9 cellular contexts compared by ENCODE assay signal in the genomic region with DNA sequence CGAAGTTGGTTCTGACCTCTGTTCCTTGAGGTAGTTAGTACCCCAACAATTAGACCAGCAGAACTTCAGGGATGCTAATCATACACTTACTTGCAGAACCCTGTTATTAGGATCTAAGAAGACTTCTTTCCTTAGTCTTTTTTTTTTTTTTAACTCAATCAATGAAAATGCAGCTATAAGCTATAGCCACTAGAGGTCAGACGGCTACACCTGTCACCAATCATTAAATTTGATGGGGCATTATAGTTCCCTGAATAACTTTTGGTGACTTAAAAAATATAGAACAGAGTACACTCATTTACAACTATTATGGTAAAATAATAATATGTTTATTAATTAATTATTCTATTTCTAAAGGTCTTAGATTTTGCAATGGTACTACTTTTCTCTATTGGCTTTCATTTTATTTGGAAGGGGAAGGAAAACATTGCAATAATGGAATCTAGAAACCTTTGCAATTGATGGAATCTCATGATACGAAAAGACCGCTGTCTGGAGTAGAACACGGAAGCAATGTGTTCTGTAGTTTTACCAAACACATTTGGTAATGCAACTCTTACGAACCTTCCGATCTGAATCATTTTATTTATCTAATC.
DNase-seq lines count a peak whose midpoint lies in the region; ATAC-seq and TF ChIP-seq lines count a peak whose summit lies in the region.
"Had no signal": no experiment of that assay in that cellular context is flagged by ENCODE, and none has a peak within 500 bp of the region (broad histone marks: within the 10 kb centered on the region; RNA-seq: fewer than 3 reads in every experiment).

No MANE protein-coding gene starts in this region.

- no peak overlapping the region for H2BK12ac ChIP-seq in mesenchymal stem cell (ENCODE audit: low read length in 2 of 2)

- peaks cover 6% of the 10 kb centered on the region for H3K79me1 ChIP-seq in mesenchymal stem cell (replicated peaks; ENCODE audit: low read length, poor library complexity, severe bottlenecking)

- CTCF ChIA-PET in activated naive CD4-positive, alpha-beta T cell treated with anti-CD3 and anti-CD28 coated beads for 36 hours (lab: Charles Lee), result interaction anchor here (0.6 to 3.0 kb wide), 12 partner anchors 10 to 751 kb away, joined by 3 to 9 read pairs (median 5); no protein-coding TSS in a partner anchor

- no peak overlapping the region for H3K4me3 Mint-ChIP-seq in effector memory CD8-positive, alpha-beta T cell
- no peak overlapping the region for H3K4me3 Mint-ChIP-seq in activated naive CD4-positive, alpha-beta T cell treated with anti-CD3 and anti-CD28 coated beads for 36 hours

- no peak for ATAC-seq in effector memory CD8-positive, alpha-beta T cell (replicated peaks)
- ATAC-seq in HG03280 (IDR thresholded peaks at IDR 0.05; ENCODE audit: unreplicated experiment), result no peak

- no peak overlapping the region for H2AK5ac ChIP-seq in mesenchymal stem cell (ENCODE audit: low read length, severe bottlenecking)

- H3K14ac ChIP-seq in mesenchymal stem cell (ENCODE audit: low read length in 2 of 2), result no peak overlapping the region

- intact Hi-C loops in activated naive CD4-positive, alpha-beta T cell treated with anti-CD3 and anti-CD28 coated beads for 36 hours (cut with micrococcal nuclease), result loop anchor here (1.0 to 2.0 kb wide), 4 partner anchors 226 to 751 kb away; no protein-coding TSS in a partner anchor

- H3K27me3 Mint-ChIP-seq in effector memory CD8-positive, alpha-beta T cell, result no peaks in the 10 kb centered on the region
- no peaks in the 10 kb centered on the region for H3K27me3 Mint-ChIP-seq in activated naive CD4-positive, alpha-beta T cell treated with anti-CD3 and anti-CD28 coated beads for 36 hours (ENCODE audit: low read depth)

- no peaks in the 10 kb centered on the region for H3K27me3 ChIP-seq in mesenchymal stem cell (ENCODE audit: control insufficient read depth in 1 of 2, insufficient read depth in 1 of 2, low read length in 2 of 2)
- H3K27me3 ChIP-seq: BLaER1 had no signal

- H2AFZ ChIP-seq in mesenchymal stem cell (ENCODE audit: low read depth, low read length), result no peak overlapping the region

- WGBS in mesenchymal stem cell, result 79% methylated on average over 4 of the region's 7 CpGs

- no peaks in the 10 kb centered on the region for H3K9me3 ChIP-seq in mesenchymal stem cell (ENCODE audit: control insufficient read depth, low read length)
- H3K9me3 ChIP-seq: BLaER1 had no signal

- no peak overlapping the region for H3K27ac Mint-ChIP-seq in effector memory CD8-positive, alpha-beta T cell
- H3K27ac Mint-ChIP-seq in activated naive CD4-positive, alpha-beta T cell treated with anti-CD3 and anti-CD28 coated beads for 36 hours, result no peak overlapping the region

- no peaks in the 10 kb centered on the region for H3K4me1 Mint-ChIP-seq in effector memory CD8-positive, alpha-beta T cell (ENCODE audit: low read depth in 2 of 2)
- H3K4me1 Mint-ChIP-seq in activated naive CD4-positive, alpha-beta T cell treated with anti-CD3 and anti-CD28 coated beads for 36 hours (ENCODE audit: low read depth), result no peaks in the 10 kb centered on the region

- no peak overlapping the region for H3K4ac ChIP-seq in mesenchymal stem cell (ENCODE audit: low read depth in 1 of 2, low read length in 2 of 2)

- no peak overlapping the region for H4K91ac ChIP-seq in mesenchymal stem cell (ENCODE audit: low read length)

- H4K8ac ChIP-seq in mesenchymal stem cell (ENCODE audit: low read length), result no peak overlapping the region

- peak; percentile 73 for TF ChIP-seq CTCF in astrocyte of the cerebellum (IDR thresholded peaks at IDR 0.05; ENCODE audit: low read depth, low read length, missing control alignments)

- H3K36me3 ChIP-seq in mesenchymal stem cell (ENCODE audit: control insufficient read depth in 1 of 2, insufficient read depth in 2 of 2, low read depth in 1 of 2, low read length in 2 of 2), result no peaks in the 10 kb centered on the region
- H3K36me3 ChIP-seq: BLaER1 had no signal

- no peak overlapping the region for H3K9ac ChIP-seq in mesenchymal stem cell (ENCODE audit: low read length)
- H3K9ac ChIP-seq: BLaER1 had no signal

- H2BK15ac ChIP-seq in mesenchymal stem cell (ENCODE audit: low read depth, poor library complexity, severe bottlenecking), result no peak overlapping the region

- no peak overlapping the region for H2BK120ac ChIP-seq in mesenchymal stem cell (ENCODE audit: low read depth, low read length)

- H3K4me2 ChIP-seq in mesenchymal stem cell (ENCODE audit: low read length, poor library complexity, severe bottlenecking), result no peak overlapping the region
- H3K4me2 ChIP-seq: BLaER1 had no signal

- no peaks in the 10 kb centered on the region for H3K4me1 ChIP-seq in mesenchymal stem cell (ENCODE audit: control insufficient read depth, insufficient read depth, low read depth, low read length)

- DNase-seq in DMS53 (lab: John Stamatoyannopoulos, UW), result peak; percentile 21
- no peak for DNase-seq in DMS53 treated with DMSO at 0.1 percent for 48 hours (lab: John Stamatoyannopoulos, UW; ENCODE audit: unreplicated experiment)
- peak; percentile 31 for DNase-seq in LHCN-M2 (ENCODE audit: low read depth)
- peak; percentile 13 for DNase-seq in astrocyte of the cerebellum (ENCODE audit: low read depth)
- DNase-seq in mesenchymal stem cell, result peak; percentile 42
- DNase-seq in effector memory CD8-positive, alpha-beta T cell, result no peak
- no peak for DNase-seq in activated naive CD4-positive, alpha-beta T cell treated with anti-CD3 and anti-CD28 coated beads for 36 hours

- H3K36me3 Mint-ChIP-seq in effector memory CD8-positive, alpha-beta T cell (ENCODE audit: insufficient read depth), result no peaks in the 10 kb centered on the region
- H3K36me3 Mint-ChIP-seq in activated naive CD4-positive, alpha-beta T cell treated with anti-CD3 and anti-CD28 coated beads for 36 hours (ENCODE audit: low read depth), result no peaks in the 10 kb centered on the region

- H3K4me3 ChIP-seq in astrocyte of the cerebellum (ENCODE audit: low read depth, low read length) (no peak overlapping the region), mesenchymal stem cell (ENCODE audit: insufficient read depth in 1 of 2, low read depth in 1 of 2, low read length in 2 of 2) (no peak overlapping the region)
- H3K4me3 ChIP-seq: BLaER1 had no signal

- H3K27ac ChIP-seq in mesenchymal stem cell (ENCODE audit: low read length, poor library complexity, severe bottlenecking), result no peak overlapping the region
- H3K27ac ChIP-seq: BLaER1 had no signal

- H3K9me3 Mint-ChIP-seq in effector memory CD8-positive, alpha-beta T cell, result no peaks in the 10 kb centered on the region
- no peaks in the 10 kb centered on the region for H3K9me3 Mint-ChIP-seq in activated naive CD4-positive, alpha-beta T cell treated with anti-CD3 and anti-CD28 coated beads for 36 hours

- H3K18ac ChIP-seq in mesenchymal stem cell (ENCODE audit: low read depth in 1 of 2, low read length in 2 of 2), result peak overlapping the region in 1 of 2 experiments; percentile 39

- in situ Hi-C loops in astrocyte of the cerebellum (cut with HindIII; ENCODE audit: low sequenced_read_pairs), result no loop called here

- no peak overlapping the region for H2BK5ac ChIP-seq in mesenchymal stem cell (ENCODE audit: low read depth, low read length, poor library complexity, severe bottlenecking)

- H3K23ac ChIP-seq in mesenchymal stem cell (ENCODE audit: low read length in 2 of 2), result no peak overlapping the region

Comparison
In these comparisons a context has a peak if more than half of its experiments do, and no peak if none do; other contexts are left out.
1. DNase-seq: peak in DMS53 (single experiment), LHCN-M2 (single experiment), astrocyte of the cerebellum (single experiment) and mesenchymal stem cell (single experiment); none in DMS53 treated with DMSO at 0.1 percent for 48 hours (single experiment), effector memory CD8-positive, alpha-beta T cell (0 of 3) and activated naive CD4-positive, alpha-beta T cell treated with anti-CD3 and anti-CD28 coated beads for 36 hours (single experiment).